In the genomic region with DNA sequence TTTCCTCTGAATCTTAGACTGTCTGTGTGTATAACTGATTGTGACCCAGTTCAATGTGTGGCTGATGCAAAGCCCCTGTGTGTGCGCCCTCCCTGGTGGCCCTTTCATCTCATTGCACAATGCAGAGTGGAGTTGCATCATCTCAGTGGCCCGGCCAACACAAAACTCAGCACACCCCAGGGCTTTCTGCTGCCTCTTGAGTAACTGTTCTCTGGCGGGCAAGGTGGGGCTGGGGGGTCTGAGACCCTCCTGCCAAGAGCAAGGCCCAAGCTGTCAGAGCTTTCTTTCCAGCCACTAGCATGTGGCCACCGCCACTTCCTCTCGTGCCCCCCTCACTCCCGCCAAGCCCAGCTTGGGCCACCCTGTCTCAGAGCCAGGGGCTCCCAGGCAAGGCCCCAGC, we compare ENCODE assay signal across 8 cellular contexts.
A peak's percentile ranks its signal among the peaks of the same experiment; 100 is the strongest.
DNase-seq lines count a peak whose midpoint lies in the region; ATAC-seq, FAIRE-seq and TF ChIP-seq lines count a peak whose summit lies in the region.

No MANE protein-coding gene starts in this region.

- H3K9me3 ChIP-seq in esophagus (ENCODE audit: control insufficient read depth in 2 of 2, insufficient read depth in 1 of 2, low read depth in 1 of 2, low read length in 1 of 2), result peaks cover 0 to 3% of the 10 kb centered on the region in 2 donors
- no peaks in the 10 kb centered on the region for H3K9me3 ChIP-seq in pancreas

- peak overlapping the region; percentile 20 to 72 for H3K27ac ChIP-seq in esophagus (ENCODE audit: low read depth in 2 of 2, low read length in 1 of 2)
- no peak overlapping the region for H3K27ac ChIP-seq in pancreas

- DNase-seq in GM03348 (ENCODE audit: low spot score), result peak; percentile 81
- peak; percentile 84 for DNase-seq in NOMO-1 treated with DMSO at 0.1 percent for 48 hours (lab: John Stamatoyannopoulos, UW; ENCODE audit: unreplicated experiment)
- peak in 1 of 6 donors; percentile 68 for DNase-seq in pancreas
- no peak for DNase-seq in middle frontal gyrus (ENCODE audit: extremely low spot score, low spot score)
- DNase-seq in effector CD4-positive, alpha-beta T cell, result no peak

- H3K27me3 ChIP-seq in esophagus (ENCODE audit: control insufficient read depth in 1 of 2, insufficient read depth in 2 of 2, low read length in 2 of 2) (no peaks in the 10 kb centered on the region), pancreas (no peaks in the 10 kb centered on the region)

- 49 to 56% methylated on average over 6 of the region's 6 CpGs for WGBS in esophagus, 2 donors
- WGBS in pancreas, 2 donors, result 72 to 73% methylated on average over 6 of the region's 6 CpGs

- no peak overlapping the region for H3K4me3 ChIP-seq in esophagus (ENCODE audit: low read depth in 1 of 2, low read length in 2 of 2)
- H3K4me3 ChIP-seq in pancreas, result no peak overlapping the region

- H3K36me3 ChIP-seq in esophagus (ENCODE audit: control insufficient read depth in 2 of 2, insufficient read depth in 2 of 2, low read length in 1 of 2) (no peaks in the 10 kb centered on the region), pancreas (no peaks in the 10 kb centered on the region)

- ATAC-seq in pancreas (peak; percentile 53 to 79 (median 62)), GM19351 (IDR thresholded peaks at IDR 0.05; ENCODE audit: unreplicated experiment) (no peak), HG02981 (IDR thresholded peaks at IDR 0.05; ENCODE audit: unreplicated experiment) (no peak)

- H3K4me1 ChIP-seq in esophagus (ENCODE audit: control insufficient read depth in 2 of 2, insufficient read depth in 2 of 2, low read length in 1 of 2), result peaks cover 0 to 1% of the 10 kb centered on the region in 2 donors
- H3K4me1 ChIP-seq in pancreas, result no peaks in the 10 kb centered on the region

- no peak for TF ChIP-seq CTCF in pancreas (IDR thresholded peaks at IDR 0.05)

- intact Hi-C loops in pancreas (cut with DNase I), result loop anchor here in 1 of 3 donors (5.0 kb wide), 1 partner anchor 111 kb away; no protein-coding TSS in a partner anchor

- no peak for FAIRE-seq in pancreas (lab: Jason Lieb, UNC)

Comparison
In these comparisons a context has a peak if more than half of its experiments do, and no peak if none do; other contexts are left out.
1. DNase-seq: peak in GM03348 (single experiment) and NOMO-1 treated with DMSO at 0.1 percent for 48 hours (single experiment); none in middle frontal gyrus (single experiment) and effector CD4-positive, alpha-beta T cell (single experiment).
2. H3K27ac ChIP-seq: peak in esophagus (2 of 2); none in pancreas (0 of 4).
3. ATAC-seq: peak in pancreas (4 of 4); none in GM19351 (single experiment) and HG02981 (single experiment).